ENCODE assay signal across 9 cellular contexts in genomic region chr2:159903404-159904126, GRCh38. TPM values are rescaled to one million over a fixed set of nuclear protein-coding genes. Genes with fewer than 3 reads are reported as not detected.
A peak's percentile ranks its signal among the peaks of the same experiment; 100 is the strongest.
DNase-seq lines count a peak whose midpoint lies in the region; ATAC-seq, FAIRE-seq and TF ChIP-seq lines count a peak whose summit lies in the region.
"Had no signal": no experiment of that assay in that cellular context is flagged by ENCODE, and none has a peak within 500 bp of the region (broad histone marks: within the 10 kb centered on the region; RNA-seq: fewer than 3 reads in every experiment).

No MANE protein-coding gene starts in this region.

- DNase-seq in SKM-1 treated with dmso at 0.1 percent for 144 hours (lab: John Stamatoyannopoulos, UW; ENCODE audit: unreplicated experiment) (peak; percentile 25), SKM-1 (lab: John Stamatoyannopoulos, UW; ENCODE audit: unreplicated experiment) (no peak), dorsolateral prefrontal cortex (no peak), stomach (peak; percentile 46), H54 (ENCODE audit: insufficient read length, low spot score) (no peak)
- peak; percentile 32 to 51 (median 34) for DNase-seq in activated CD4-positive, CD25-positive, alpha-beta regulatory T cell (lab: John Stamatoyannopoulos, UW)
- peak; percentile 36 to 79 (median 75) for DNase-seq in naive thymus-derived CD4-positive, alpha-beta T cell

- peak overlapping the region; percentile 33 to 70 (median 55) for H3K4me3 ChIP-seq in dorsolateral prefrontal cortex
- H3K4me3 ChIP-seq in naive thymus-derived CD4-positive, alpha-beta T cell (ENCODE audit: low read length): peak overlapping the region; percentile 95
- peak overlapping the region; percentile 48 to 80 (median 60) for H3K4me3 ChIP-seq in stomach

- 11 to 34% (median 22%) methylated on average over 17 of the region's 17 CpGs for WGBS in stomach, 5 donors

- POLR2A ChIA-PET in naive thymus-derived CD4-positive, alpha-beta T cell (lab: Charles Lee): interaction anchor here (0.7 to 2.6 kb wide), 6 partner anchors 8 to 1342 kb away, joined by 3 to 7 read pairs (median 3); partner anchors contain the start of gene MARCHF7

- peaks cover 0 to 18% (median 5%) of the 10 kb centered on the region in 5 donors for H3K36me3 Mint-ChIP-seq in naive thymus-derived CD4-positive, alpha-beta T cell

- CTCF ChIA-PET in naive thymus-derived CD4-positive, alpha-beta T cell (lab: Charles Lee): interaction anchor here (4.9 kb wide), 1 partner anchor 17 kb away, joined by 18 read pairs; no protein-coding TSS in a partner anchor

- no peak for TF ChIP-seq EP300 in stomach (IDR thresholded peaks at IDR 0.05)

- H3K4me3 Mint-ChIP-seq in naive thymus-derived CD4-positive, alpha-beta T cell: peak overlapping the region; percentile 93 to 100 (median 98)

- peak overlapping the region; percentile 96 to 100 (median 98) for H3K27ac Mint-ChIP-seq in naive thymus-derived CD4-positive, alpha-beta T cell

- peaks cover 25 to 59% (median 47%) of the 10 kb centered on the region in 7 donors for H3K4me1 Mint-ChIP-seq in naive thymus-derived CD4-positive, alpha-beta T cell

- H3K27me3 ChIP-seq in dorsolateral prefrontal cortex (peaks cover 0 to 29% (median 11%) of the 10 kb centered on the region in 45 donors), stomach (peaks cover 3 to 10% (median 6%) of the 10 kb centered on the region in 3 donors)
- H3K27me3 ChIP-seq in naive thymus-derived CD4-positive, alpha-beta T cell (ENCODE audit: control insufficient read depth in 2 of 2, insufficient read depth in 2 of 2, low read length in 2 of 2): no peaks in the 10 kb centered on the region

- H3K36me3 ChIP-seq in naive thymus-derived CD4-positive, alpha-beta T cell (ENCODE audit: control insufficient read depth in 2 of 3, insufficient read depth in 3 of 3, low read length in 3 of 3): peaks cover 0 to 15% (median 3%) of the 10 kb centered on the region in 3 experiments
- no peaks in the 10 kb centered on the region for H3K36me3 ChIP-seq in stomach

- peak; percentile 35 for ATAC-seq in HG03175 (IDR thresholded peaks at IDR 0.05; ENCODE audit: unreplicated experiment)
- ATAC-seq in naive thymus-derived CD4-positive, alpha-beta T cell: peak; percentile 76

- no peak for FAIRE-seq in H54 (lab: Jason Lieb, UNC)
- FAIRE-seq: islet of Langerhans had no signal

- H3K4me1 ChIP-seq in naive thymus-derived CD4-positive, alpha-beta T cell (ENCODE audit: control insufficient read depth in 2 of 2, insufficient read depth in 2 of 2, low read length in 2 of 2): peaks cover 3 to 8% of the 10 kb centered on the region in 2 donors
- H3K4me1 ChIP-seq in stomach: peaks cover 6 to 31% (median 16%) of the 10 kb centered on the region in 4 donors

- TF ChIP-seq CTCF in dorsolateral prefrontal cortex (IDR thresholded peaks at IDR 0.05 in 54 of 56, conservative IDR thresholded peaks at IDR 0.05 in 2 of 56; ENCODE audit: low read depth in 1 of 56, partially characterized antibody in 56 of 56) (no peak), stomach (IDR thresholded peaks at IDR 0.05) (no peak)

- TF ChIP-seq POLR2A in stomach (IDR thresholded peaks at IDR 0.05): no peak
- TF ChIP-seq POLR2A in H54 (IDR thresholded peaks at IDR 0.05; ENCODE audit: low read depth, low read length): no peak

- no peaks in the 10 kb centered on the region for H3K9me3 ChIP-seq in naive thymus-derived CD4-positive, alpha-beta T cell (ENCODE audit: control insufficient read depth in 2 of 3, low read length in 3 of 3)
- no peaks in the 10 kb centered on the region for H3K9me3 ChIP-seq in stomach

- peaks cover 0 to 3% (median 0%) of the 10 kb centered on the region in 5 donors for H3K27me3 Mint-ChIP-seq in naive thymus-derived CD4-positive, alpha-beta T cell

- intact Hi-C loops in dorsolateral prefrontal cortex (cut with DNase I) (no loop called here), stomach (cut with DNase I; ENCODE audit: low total_unique reads) (no loop called here)
- intact Hi-C loops in naive thymus-derived CD4-positive, alpha-beta T cell (cut with micrococcal nuclease): loop anchor here (1.0 to 10.0 kb wide), 12 partner anchors 13 to 1447 kb away; partner anchors contain the start of genes CCDC148 (in 2 of the 2), MARCHF7 (in 2 of the 2), PKP4 (in 2 of the 2) and WDSUB1 (in 2 of the 2)

- peak overlapping the region in 13 of 59 donors; percentile 6 to 75 (median 43) for H3K27ac ChIP-seq in dorsolateral prefrontal cortex
- H3K27ac ChIP-seq in naive thymus-derived CD4-positive, alpha-beta T cell (ENCODE audit: low read depth, low read length): peak overlapping the region; percentile 87
- peak overlapping the region; percentile 44 to 79 (median 73) for H3K27ac ChIP-seq in stomach

- H3K9me3 Mint-ChIP-seq in naive thymus-derived CD4-positive, alpha-beta T cell: no peaks in the 10 kb centered on the region

RNA-seq across cellular contexts. Expression of gene LY75, which starts 1.0 kb away (rescaled TPM):
- total RNA-seq in dorsolateral prefrontal cortex: 1 to 10 TPM in 102 of 120 experiments, under 1 TPM in 17, not detected in 1; 0.41 to 4.8 (median 1.8) TPM
- 10 to 100 TPM; 18.6 to 36.5 (median 34.8) TPM for total RNA-seq in naive thymus-derived CD4-positive, alpha-beta T cell
- polyA plus RNA-seq in naive thymus-derived CD4-positive, alpha-beta T cell: 10 to 100 TPM; 47.1 to 59.6 TPM
- 10 to 100 TPM in 2 of 5 donors, 1 to 10 TPM in 2, not detected in 1; 4.5 to 26.8 (median 12.9) TPM for total RNA-seq in stomach
- 1 to 10 TPM; 1.4 to 4.3 (median 3.1) TPM for polyA plus RNA-seq in stomach

Comparison
In these comparisons a context has a peak if more than half of its experiments do, and no peak if none do; other contexts are left out.
1. DNase-seq: peak in SKM-1 treated with dmso at 0.1 percent for 144 hours (single experiment), activated CD4-positive, CD25-positive, alpha-beta regulatory T cell (4 of 4), naive thymus-derived CD4-positive, alpha-beta T cell (9 of 9) and stomach (single experiment); none in SKM-1 (single experiment), dorsolateral prefrontal cortex (0 of 10) and H54 (single experiment).
2. intact Hi-C loops: an anchor here in naive thymus-derived CD4-positive, alpha-beta T cell (1.0 to 10.0 kb wide); none called in dorsolateral prefrontal cortex and stomach.
3. Peak in every context shown above with its lines, with median percentiles within 50 percentile points of each other: H3K4me3 ChIP-seq.